In genomic region chrX:53313746-53314105, GRCh38 we compare ENCODE assay signal across 28 cellular contexts. TPM values are rescaled to one million over a fixed set of nuclear protein-coding genes. Genes with fewer than 3 reads are reported as not detected.
A peak's percentile ranks its signal among the peaks of the same experiment; 100 is the strongest.
DNase-seq lines count a peak whose midpoint lies in the region; ATAC-seq and TF ChIP-seq lines count a peak whose summit lies in the region.
"Had no signal": no experiment of that assay in that cellular context is flagged by ENCODE, and none has a peak within 500 bp of the region (broad histone marks: within the 10 kb centered on the region; RNA-seq: fewer than 3 reads in every experiment).

No MANE protein-coding gene starts in this region.

- intact Hi-C loops in dendritic cell treated with granulocyte-macrophage colony-stimulating factor and Interleukin-4, amounts not matched to agents 40 ng/mL and 50 ng/mL, for 4 days (cut with micrococcal nuclease), result loop anchor here (5.0 kb wide), 1 partner anchor 129 kb away; no protein-coding TSS in a partner anchor

- no peak for DNase-seq in NCI-H187 (lab: John Stamatoyannopoulos, UW)
- DNase-seq: activated CD4-positive, alpha-beta T cell treated with anti-CD3 and anti-CD28 coated beads for 48 hours; activated naive CD4-positive, alpha-beta T cell treated with anti-CD3 and anti-CD28 coated beads, Interleukin-2, amount 10 ng/mL, durations not matched to agents 7 days and 5 days; CD4-positive, alpha-beta memory T cell; DND-41; effector CD8-positive, alpha-beta T cell; heart left ventricle; islet precursor cell; left ventricle myocardium inferior; NCI-H1436; posterior cingulate gyrus; right cardiac atrium; SIG-M5; spleen; stimulated activated CD4-positive, alpha-beta T cell treated with anti-CD3 and anti-CD28 coated beads, Interleukin-2, amount 100 ng/mL, for 24 hours; stimulated activated CD8-positive, alpha-beta memory T cell treated with anti-CD3 and anti-CD28 coated beads, Interleukin-4, amount 100 ng/mL, for 48 hours; stomach; thyroid gland; WERI-Rb-1 had no signal

- no peaks in the 10 kb centered on the region for H3K79me2 ChIP-seq in Loucy (ENCODE audit: insufficient read depth, low read length)

- H3K27me3 ChIP-seq in Loucy (ENCODE audit: insufficient read depth, low read length, poor library complexity, severe bottlenecking) (no peaks in the 10 kb centered on the region), skeletal muscle satellite cell (ENCODE audit: control insufficient read depth, insufficient read depth, low read length) (peaks cover 27% of the 10 kb centered on the region)
- H3K27me3 ChIP-seq: thyroid gland, vagina had no signal

- no peak overlapping the region for H3K9ac ChIP-seq in Loucy (ENCODE audit: low read depth, low read length, poor library complexity, severe bottlenecking)
- H3K9ac ChIP-seq in skeletal muscle satellite cell (ENCODE audit: low read depth, low read length), result no peak overlapping the region
- H3K9ac ChIP-seq: KMS-11 had no signal

- TF ChIP-seq CTCF in C4-2B (conservative IDR thresholded peaks at IDR 0.05) (no peak), Loucy (conservative IDR thresholded peaks at IDR 0.05; ENCODE audit: low read length) (no peak)

- H3K36me3 ChIP-seq in Loucy (ENCODE audit: insufficient read depth, low read length), result no peaks in the 10 kb centered on the region
- no peaks in the 10 kb centered on the region for H3K36me3 ChIP-seq in skeletal muscle satellite cell (ENCODE audit: insufficient read depth, low read length)
- H3K36me3 ChIP-seq: heart left ventricle, left ventricle myocardium inferior, spleen, stomach, thyroid gland, vagina, WERI-Rb-1 had no signal

- H2AFZ ChIP-seq in Loucy (ENCODE audit: low read length), result 0 out of 2 replicates have a peak overlapping the region, but pooled peaks have one; percentile 10

- no peak for ATAC-seq in HG02970 (IDR thresholded peaks at IDR 0.05; ENCODE audit: low FRiP score, unreplicated experiment)
- no peak for ATAC-seq in HG03175 (IDR thresholded peaks at IDR 0.05; ENCODE audit: unreplicated experiment)

- H3K27me3 Mint-ChIP-seq in dendritic cell treated with granulocyte-macrophage colony-stimulating factor and Interleukin-4, amounts not matched to agents 40 ng/mL and 50 ng/mL, for 4 days, result peaks cover 2% of the 10 kb centered on the region

- H3K4me3 Mint-ChIP-seq in dendritic cell treated with granulocyte-macrophage colony-stimulating factor and Interleukin-4, amounts not matched to agents 40 ng/mL and 50 ng/mL, for 4 days, result peak overlapping the region; percentile 34
- H3K4me3 Mint-ChIP-seq: activated naive CD4-positive, alpha-beta T cell treated with anti-CD3 and anti-CD28 coated beads, Interleukin-2, amount 10 ng/mL, durations not matched to agents 7 days and 5 days; activated T-helper 17 cell treated with anti-CD3 and anti-CD28 coated beads, Interleukin-2, amount 50 U/mL, for 72 hours; CD4-positive, alpha-beta memory T cell had no signal

- H3K27ac Mint-ChIP-seq in dendritic cell treated with granulocyte-macrophage colony-stimulating factor and Interleukin-4, amounts not matched to agents 40 ng/mL and 50 ng/mL, for 4 days, result peak overlapping the region; percentile 92
- H3K27ac Mint-ChIP-seq: CD4-positive, alpha-beta memory T cell had no signal

- H3K4me1 ChIP-seq in Loucy (ENCODE audit: insufficient read depth, low read length, poor library complexity, severe bottlenecking) (no peaks in the 10 kb centered on the region), skeletal muscle satellite cell (ENCODE audit: control insufficient read depth, insufficient read depth, low read length) (peaks cover 8% of the 10 kb centered on the region)
- H3K4me1 ChIP-seq: thyroid gland had no signal

- H3K36me3 Mint-ChIP-seq in dendritic cell treated with granulocyte-macrophage colony-stimulating factor and Interleukin-4, amounts not matched to agents 40 ng/mL and 50 ng/mL, for 4 days (ENCODE audit: low read depth), result peaks cover 11% of the 10 kb centered on the region
- H3K36me3 Mint-ChIP-seq: activated naive CD4-positive, alpha-beta T cell treated with anti-CD3 and anti-CD28 coated beads, Interleukin-2, amount 10 ng/mL, durations not matched to agents 7 days and 5 days had no signal

- H3K9me2 ChIP-seq in Loucy (replicated peaks; ENCODE audit: low read depth, low read length), result no peaks in the 10 kb centered on the region

- no peaks in the 10 kb centered on the region for H3K9me3 Mint-ChIP-seq in dendritic cell treated with granulocyte-macrophage colony-stimulating factor and Interleukin-4, amounts not matched to agents 40 ng/mL and 50 ng/mL, for 4 days
- H3K9me3 Mint-ChIP-seq: activated naive CD4-positive, alpha-beta T cell treated with anti-CD3 and anti-CD28 coated beads, Interleukin-2, amount 10 ng/mL, durations not matched to agents 7 days and 5 days; activated T-helper 17 cell treated with anti-CD3 and anti-CD28 coated beads, Interleukin-2, amount 50 U/mL, for 72 hours; CD4-positive, alpha-beta memory T cell had no signal

- H3K4me2 ChIP-seq in Loucy (ENCODE audit: low read depth, low read length, poor library complexity, severe bottlenecking), result no peak overlapping the region
- peak overlapping the region; percentile 43 for H3K4me2 ChIP-seq in skeletal muscle satellite cell (ENCODE audit: low read length)
- H3K4me2 ChIP-seq: KMS-11 had no signal

- H3K4me3 ChIP-seq in Loucy (ENCODE audit: low read length, poor library complexity, severe bottlenecking) (no peak overlapping the region), skeletal muscle satellite cell (ENCODE audit: low read length) (no peak overlapping the region)
- H3K4me3 ChIP-seq: heart left ventricle, left ventricle myocardium inferior, stomach, thyroid gland, vagina had no signal

- no peaks in the 10 kb centered on the region for H3F3A ChIP-seq in Loucy (ENCODE audit: low read depth)

- H3K27ac ChIP-seq in C4-2B, result peak overlapping the region; percentile 53
- H3K27ac ChIP-seq: KMS-11, left ventricle myocardium inferior, stomach, thyroid gland, vagina, WERI-Rb-1 had no signal

- H4K20me1 ChIP-seq in Loucy (ENCODE audit: insufficient read depth, low read length, poor library complexity, severe bottlenecking), result no peaks in the 10 kb centered on the region

- H3K9me3 ChIP-seq in Loucy (ENCODE audit: insufficient read depth, low read depth, low read length) (no peaks in the 10 kb centered on the region), skeletal muscle satellite cell (replicated peaks; ENCODE audit: low read length) (no peaks in the 10 kb centered on the region)
- H3K9me3 ChIP-seq: heart left ventricle, left ventricle myocardium inferior, spleen, stomach, thyroid gland, vagina had no signal

- H3K4me1 Mint-ChIP-seq in dendritic cell treated with granulocyte-macrophage colony-stimulating factor and Interleukin-4, amounts not matched to agents 40 ng/mL and 50 ng/mL, for 4 days (ENCODE audit: low read depth), result peaks cover 33% of the 10 kb centered on the region
- H3K4me1 Mint-ChIP-seq: activated naive CD4-positive, alpha-beta T cell treated with anti-CD3 and anti-CD28 coated beads, Interleukin-2, amount 10 ng/mL, durations not matched to agents 7 days and 5 days; activated T-helper 17 cell treated with anti-CD3 and anti-CD28 coated beads, Interleukin-2, amount 50 U/mL, for 72 hours had no signal

RNA-seq across cellular contexts. Expression of gene IQSEC2, which starts 32.3 kb away (rescaled TPM):
- 10.0 and 10.1 TPM in 2 replicates for total RNA-seq in skeletal muscle satellite cell (2012; rRNA removed)
